In genomic region chr18:49238433-49239042, GRCh38 we compare ENCODE assay signal across 8 cellular contexts.
DNase-seq lines count a peak whose midpoint lies in the region; ATAC-seq and TF ChIP-seq lines count a peak whose summit lies in the region.

No MANE protein-coding gene starts in this region.

- peaks cover 9% of the 10 kb centered on the region for H3K36me3 Mint-ChIP-seq in activated CD4-positive, alpha-beta T cell treated with anti-CD3 and anti-CD28 coated beads, Interleukin-2, amount 10 ng/mL, durations not matched to agents 7 days and 5 days (ENCODE audit: low read depth)
- peaks cover 19% of the 10 kb centered on the region for H3K36me3 Mint-ChIP-seq in endodermal cell (ENCODE audit: low read depth)

- H3K36me3 ChIP-seq in endodermal cell (ENCODE audit: control insufficient read depth, insufficient read depth, low read length), result peaks cover 2% of the 10 kb centered on the region

- DNase-seq in activated CD4-positive, alpha-beta T cell treated with anti-CD3 and anti-CD28 coated beads, Interleukin-2, amount 10 ng/mL, durations not matched to agents 7 days and 5 days, result peak; percentile 44
- DNase-seq in activated CD4-positive, alpha-beta T cell treated with anti-CD3 and anti-CD28 coated beads, Interleukin-2, amount 50 U/mL, for 4 hours, result no peak
- DNase-seq in NCI-H2171 (lab: John Stamatoyannopoulos, UW) (peak; percentile 45), endodermal cell (peak; percentile 60), pulmonary artery endothelial cell (ENCODE audit: low read depth, low spot score) (peak; percentile 4), activated T-cell treated with anti-CD3 and anti-CD28 coated beads for 4 hours (no peak)
- DNase-seq in stimulated activated CD4-positive, alpha-beta T cell treated with anti-CD3 and anti-CD28 coated beads, Interleukin-12 subunit alpha, Interleukin-12 subunit beta, amount 100 ng/mL, for 4 hours, result no peak

- no peak overlapping the region for H3K27ac Mint-ChIP-seq in activated CD4-positive, alpha-beta T cell treated with anti-CD3 and anti-CD28 coated beads, Interleukin-2, amount 10 ng/mL, durations not matched to agents 7 days and 5 days
- H3K27ac Mint-ChIP-seq in endodermal cell, result no peak overlapping the region

- H3K9ac ChIP-seq in endodermal cell (ENCODE audit: extremely low read depth, low read length, poor library complexity, severe bottlenecking), result no peak overlapping the region

- no peak overlapping the region for H3K4me3 Mint-ChIP-seq in activated CD4-positive, alpha-beta T cell treated with anti-CD3 and anti-CD28 coated beads, Interleukin-2, amount 10 ng/mL, durations not matched to agents 7 days and 5 days
- no peak overlapping the region for H3K4me3 Mint-ChIP-seq in endodermal cell

- POLR2A ChIA-PET in activated CD4-positive, alpha-beta T cell treated with anti-CD3 and anti-CD28 coated beads, Interleukin-2, amount 10 ng/mL, durations not matched to agents 7 days and 5 days (lab: Charles Lee), result interaction anchor here (0.6 kb wide), 1 partner anchor 89 kb away, joined by 7 read pairs; no protein-coding TSS in a partner anchor

- ATAC-seq in GM19395 (IDR thresholded peaks at IDR 0.05; ENCODE audit: unreplicated experiment), result no peak

- peaks cover 10% of the 10 kb centered on the region for H3K9me3 ChIP-seq in endodermal cell (ENCODE audit: control insufficient read depth, low read length)

- H3K27ac ChIP-seq in endodermal cell (ENCODE audit: low read depth, low read length), result no peak overlapping the region

- CTCF ChIA-PET in activated CD4-positive, alpha-beta T cell treated with anti-CD3 and anti-CD28 coated beads, Interleukin-2, amount 10 ng/mL, durations not matched to agents 7 days and 5 days (lab: Charles Lee), result interaction anchor here (0.7 to 1.8 kb wide), 3 partner anchors 11 to 309 kb away, joined by 3 to 6 read pairs (median 3); no protein-coding TSS in a partner anchor

- no peaks in the 10 kb centered on the region for H3K27me3 Mint-ChIP-seq in activated CD4-positive, alpha-beta T cell treated with anti-CD3 and anti-CD28 coated beads, Interleukin-2, amount 10 ng/mL, durations not matched to agents 7 days and 5 days
- no peaks in the 10 kb centered on the region for H3K27me3 Mint-ChIP-seq in endodermal cell (ENCODE audit: insufficient read depth)

- peak; percentile 87 for TF ChIP-seq CTCF in endodermal cell (conservative IDR thresholded peaks at IDR 0.05)

- H3K4me1 ChIP-seq in endodermal cell (ENCODE audit: control insufficient read depth, insufficient read depth, low read length), result no peaks in the 10 kb centered on the region

- H3K27me3 ChIP-seq in endodermal cell (ENCODE audit: control insufficient read depth, insufficient read depth, low read length, poor library complexity, severe bottlenecking), result no peaks in the 10 kb centered on the region

- no peak overlapping the region for H3K4me3 ChIP-seq in endodermal cell (ENCODE audit: low read length)

- WGBS in endodermal cell (ENCODE audit: insufficient coverage in 1 of 2, insufficient read length in 1 of 2), 2 experiments, result 67 to 100% methylated on average over 1 to 2 of the region's 2 CpGs

- no peaks in the 10 kb centered on the region for H3K4me1 Mint-ChIP-seq in activated CD4-positive, alpha-beta T cell treated with anti-CD3 and anti-CD28 coated beads, Interleukin-2, amount 10 ng/mL, durations not matched to agents 7 days and 5 days
- no peaks in the 10 kb centered on the region for H3K4me1 Mint-ChIP-seq in endodermal cell

- peaks cover 3% of the 10 kb centered on the region for H3K9me3 Mint-ChIP-seq in activated CD4-positive, alpha-beta T cell treated with anti-CD3 and anti-CD28 coated beads, Interleukin-2, amount 10 ng/mL, durations not matched to agents 7 days and 5 days
- H3K9me3 Mint-ChIP-seq in endodermal cell, result peaks cover 14% of the 10 kb centered on the region

Comparison
In these comparisons a context has a peak if more than half of its experiments do, and no peak if none do; other contexts are left out.
1. DNase-seq: peak in activated CD4-positive, alpha-beta T cell treated with anti-CD3 and anti-CD28 coated beads, Interleukin-2, amount 10 ng/mL, durations not matched to agents 7 days and 5 days (single experiment), NCI-H2171 (single experiment), endodermal cell (single experiment) and pulmonary artery endothelial cell (single experiment); none in activated CD4-positive, alpha-beta T cell treated with anti-CD3 and anti-CD28 coated beads, Interleukin-2, amount 50 U/mL, for 4 hours (0 of 2), activated T-cell treated with anti-CD3 and anti-CD28 coated beads for 4 hours (single experiment) and stimulated activated CD4-positive, alpha-beta T cell treated with anti-CD3 and anti-CD28 coated beads, Interleukin-12 subunit alpha, Interleukin-12 subunit beta, amount 100 ng/mL, for 4 hours (single experiment).